ENCODE assay signal across 14 cellular contexts in genomic region chr11:13834463-13834862, GRCh38.
A peak's percentile ranks its signal among the peaks of the same experiment; 100 is the strongest.
DNase-seq lines count a peak whose midpoint lies in the region; ATAC-seq, FAIRE-seq and TF ChIP-seq lines count a peak whose summit lies in the region.
"Had no signal": no experiment of that assay in that cellular context is flagged by ENCODE, and none has a peak within 500 bp of the region (broad histone marks: within the 10 kb centered on the region; RNA-seq: fewer than 3 reads in every experiment).

No MANE protein-coding gene starts in this region.

- TF ChIP-seq EP300 in HepG2 (IDR thresholded peaks at IDR 0.05; ENCODE audit: low read depth in 2 of 2, low read length in 2 of 2) (no peak), HepG2 (CRISPR knock-in tag; IDR thresholded peaks at IDR 0.05; ENCODE audit: borderline replicate concordance) (no peak)

- H3K9me3 Mint-ChIP-seq in type B pancreatic cell: peaks cover 4% of the 10 kb centered on the region

- H3K27ac ChIP-seq in HepG2 (ENCODE audit: extremely low read length, insufficient read depth, low read length) (no peak overlapping the region), right lobe of liver (no peak overlapping the region), fibroblast of lung (ENCODE audit: insufficient read depth, low read length) (no peak overlapping the region)
- H3K27ac ChIP-seq: testis had no signal

- no peaks in the 10 kb centered on the region for H3K4me1 Mint-ChIP-seq in type B pancreatic cell (ENCODE audit: unreplicated experiment)
- H3K4me1 Mint-ChIP-seq: activated B cell treated with CpG ODN at 0.5 μM for 24 hours had no signal

- peaks cover 9% of the 10 kb centered on the region for H3K27me3 Mint-ChIP-seq in type B pancreatic cell

- H3K4me2 ChIP-seq in HepG2 (ENCODE audit: low read depth, low read length): no peak overlapping the region
- no peak overlapping the region for H3K4me2 ChIP-seq in fibroblast of lung (ENCODE audit: extremely low read depth, insufficient read depth, low read length)

- H3K27me3 ChIP-seq in HepG2 (ENCODE audit: control insufficient read depth in 1 of 2, insufficient read depth in 2 of 2, low read length in 2 of 2): no peaks in the 10 kb centered on the region
- H3K27me3 ChIP-seq in right lobe of liver: no peaks in the 10 kb centered on the region
- no peaks in the 10 kb centered on the region for H3K27me3 ChIP-seq in fibroblast of lung (ENCODE audit: control insufficient read depth, insufficient read depth, low read length)
- H3K27me3 ChIP-seq: testis had no signal

- BruUV-seq in HepG2 (replicated peaks; lab: Mats Ljungman, UMichigan): no TSS peak

- H4K20me1 ChIP-seq in HepG2 (ENCODE audit: insufficient read depth, low read length) (no peaks in the 10 kb centered on the region), fibroblast of lung (ENCODE audit: control insufficient read depth, extremely low read depth, insufficient read depth, low read length) (no peaks in the 10 kb centered on the region)

- POLR2A ChIA-PET in HepG2 (lab: Yijun Ruan, JAX): no interaction called here

- TF ChIP-seq RAD21 in HepG2 (CRISPR knock-in tag; IDR thresholded peaks at IDR 0.05): no peak

- H2AFZ ChIP-seq in HepG2 (ENCODE audit: low read length): no peak overlapping the region
- H2AFZ ChIP-seq in fibroblast of lung (ENCODE audit: low read length): no peak overlapping the region

- 0% methylated on average over 3 of the region's 3 CpGs for WGBS in HepG2 (ENCODE audit: low lambda C conversion rate)
- WGBS in right lobe of liver (ENCODE audit: insufficient coverage, low coverage, low lambda C conversion rate, missing lambda C conversion rate): 27% methylated on average over 3 of the region's 3 CpGs

- CTCF ChIA-PET in HepG2 (lab: Yijun Ruan, JAX; ENCODE audit: low intra/inter-chr PET ratio, low total read pairs): no interaction called here

- H3K4me3 ChIP-seq in HepG2 (replicated peaks in 1 of 3; ENCODE audit: insufficient read depth in 1 of 3, low read depth in 2 of 3, low read length in 3 of 3) (no peak overlapping the region), right lobe of liver (no peak overlapping the region), fibroblast of lung (replicated peaks in 1 of 4; ENCODE audit: control extremely low read depth in 1 of 4, insufficient read depth in 1 of 4, low read depth in 3 of 4, low read length in 4 of 4) (no peak overlapping the region)
- H3K4me3 ChIP-seq: testis had no signal

- H3K36me3 ChIP-seq in HepG2 (replicated peaks in 1 of 2; ENCODE audit: control insufficient read depth in 1 of 2, insufficient read depth in 2 of 2, low read length in 2 of 2) (no peaks in the 10 kb centered on the region), right lobe of liver (no peaks in the 10 kb centered on the region), fibroblast of lung (ENCODE audit: control insufficient read depth, insufficient read depth, low read length) (no peaks in the 10 kb centered on the region)

- H3K79me2 ChIP-seq in HepG2 (ENCODE audit: insufficient read depth, low read length) (no peaks in the 10 kb centered on the region), fibroblast of lung (ENCODE audit: control insufficient read depth, insufficient read depth, low read length) (no peaks in the 10 kb centered on the region)

- H3K9me3 ChIP-seq in HepG2 (ENCODE audit: low read length) (no peaks in the 10 kb centered on the region), right lobe of liver (no peaks in the 10 kb centered on the region), fibroblast of lung (ENCODE audit: control insufficient read depth, insufficient read depth, low read depth, low read length) (no peaks in the 10 kb centered on the region)
- H3K9me3 ChIP-seq: testis had no signal

- intact Hi-C loops in HepG2 (cut with micrococcal nuclease; ENCODE audit: unreplicated experiment): no loop called here
- intact Hi-C loops in right lobe of liver (cut with DNase I): no loop called here

- DNase-seq in HepG2 (ENCODE audit: low spot score): no peak
- no peak for DNase-seq in right lobe of liver
- DNase-seq in OCI-M1 (lab: John Stamatoyannopoulos, UW): peak; percentile 18
- no peak for DNase-seq in fibroblast of lung (ENCODE audit: low read depth in 2 of 2)
- DNase-seq in type B pancreatic cell (ENCODE audit: extremely low spot score, unreplicated experiment): no peak
- DNase-seq in cortex of kidney (lab: John Stamatoyannopoulos, UW): no peak
- DNase-seq in pons (ENCODE audit: low spot score): no peak
- DNase-seq: activated B cell treated with CpG ODN at 0.5 μM for 24 hours; CD4-positive, CD25-positive, alpha-beta regulatory T cell; foreskin melanocyte; NCI-H526 treated with DMSO at 0.1 percent for 48 hours; stimulated activated CD4-positive, alpha-beta T cell treated with anti-CD3 and anti-CD28 coated beads, Interleukin-2, amount 100 ng/mL, for 24 hours; testis had no signal

- TF ChIP-seq POLR2A in HepG2 (IDR thresholded peaks at IDR 0.05; ENCODE audit: insufficient read depth in 1 of 2, low read depth in 2 of 2, low read length in 2 of 2): no peak
- no peak for TF ChIP-seq POLR2A in right lobe of liver (IDR thresholded peaks at IDR 0.05)

- no peak overlapping the region for H3K4me3 Mint-ChIP-seq in type B pancreatic cell
- H3K4me3 Mint-ChIP-seq: activated B cell treated with CpG ODN at 0.5 μM for 24 hours; CD4-positive, CD25-positive, alpha-beta regulatory T cell had no signal

- in situ Hi-C loops in HepG2 (cut with HindIII; ENCODE audit: extremely low pct_ligation_motif_present, low pct_unique_long_range_greater_than_20kb): no loop called here

- TF ChIP-seq CTCF in HepG2 (CRISPR knock-in tag; IDR thresholded peaks at IDR 0.05) (peak; percentile 13; the same call in 1 of the 2 replicates), right lobe of liver (IDR thresholded peaks at IDR 0.05) (no peak), fibroblast of lung (conservative IDR thresholded peaks at IDR 0.05 in 1 of 2, IDR thresholded peaks at IDR 0.05 in 1 of 2; ENCODE audit: low read depth in 1 of 2, low read length in 2 of 2) (peak; percentile 14 to 32), type B pancreatic cell (conservative IDR thresholded peaks at IDR 0.05) (peak; percentile 68)

- H3K9ac ChIP-seq in HepG2 (ENCODE audit: insufficient read depth, low read depth, low read length) (no peak overlapping the region), fibroblast of lung (ENCODE audit: insufficient read depth, low read length) (no peak overlapping the region)

- H3K4me1 ChIP-seq in HepG2 (ENCODE audit: insufficient read depth, low read length) (no peaks in the 10 kb centered on the region), right lobe of liver (no peaks in the 10 kb centered on the region), fibroblast of lung (ENCODE audit: control insufficient read depth, extremely low read depth, insufficient read depth, low read length) (no peaks in the 10 kb centered on the region)
- H3K4me1 ChIP-seq: testis had no signal

- H3K27ac Mint-ChIP-seq in type B pancreatic cell: no peak overlapping the region
- H3K27ac Mint-ChIP-seq: activated B cell treated with CpG ODN at 0.5 μM for 24 hours; CD4-positive, CD25-positive, alpha-beta regulatory T cell had no signal

- ATAC-seq in HepG2 (peak; percentile 49; the same call in 2 of the 3 replicates), right lobe of liver (no peak), GM19397 (IDR thresholded peaks at IDR 0.05; ENCODE audit: unreplicated experiment) (no peak)

- no peaks in the 10 kb centered on the region for H3K36me3 Mint-ChIP-seq in type B pancreatic cell
- H3K36me3 Mint-ChIP-seq: CD4-positive, CD25-positive, alpha-beta regulatory T cell had no signal

- FAIRE-seq in HepG2 (lab: Jason Lieb, UNC): no peak

TF ChIP-seq in HepG2, 621 proteins besides CTCF, POLR2A, EP300 and RAD21 (continues in another document):
- TF ChIP-seq ZMAT5 (CRISPR knock-in tag; IDR thresholded peaks at IDR 0.05; ENCODE audit: borderline replicate concordance, low read depth) (no peak), ZKSCAN8 (CRISPR knock-in tag; IDR thresholded peaks at IDR 0.05; ENCODE audit: borderline replicate concordance) (no peak), ETV6 (CRISPR knock-in tag; conservative IDR thresholded peaks at IDR 0.05) (no peak), ELF3 (CRISPR knock-in tag; IDR thresholded peaks at IDR 0.05) (no peak), ZNF747 (CRISPR knock-in tag; IDR thresholded peaks at IDR 0.05; ENCODE audit: borderline replicate concordance) (no peak), ZNF10 (CRISPR knock-in tag; IDR thresholded peaks at IDR 0.05; ENCODE audit: borderline replicate concordance, low read depth) (no peak), NFKBIZ (CRISPR knock-in tag; IDR thresholded peaks at IDR 0.05) (no peak), ZBTB8A (CRISPR knock-in tag; IDR thresholded peaks at IDR 0.05; ENCODE audit: borderline replicate concordance, low read depth) (no peak), TIGD3 (CRISPR knock-in tag; IDR thresholded peaks at IDR 0.05; ENCODE audit: borderline replicate concordance) (no peak), SNRNP70 (IDR thresholded peaks at IDR 0.05; ENCODE audit: low read depth, low read length) (no peak), ISX (CRISPR knock-in tag; conservative IDR thresholded peaks at IDR 0.05) (no peak), WIZ (CRISPR knock-in tag; IDR thresholded peaks at IDR 0.05) (no peak)

Comparison
In these comparisons a context has a peak if more than half of its experiments do, and no peak if none do; other contexts are left out.
1. CTCF ChIP-seq: peak in HepG2 (single experiment), fibroblast of lung (2 of 2) and type B pancreatic cell (single experiment); none in right lobe of liver (0 of 4).